Comparison of ENCODE assay signal across 14 cellular contexts in genomic region chr15:73899197-73900128, GRCh38. TPM values are rescaled to one million over a fixed set of nuclear protein-coding genes. Genes with fewer than 3 reads are reported as not detected.
DNase-seq lines count a peak whose midpoint lies in the region; TF ChIP-seq lines count a peak whose summit lies in the region.
"Had no signal": no experiment of that assay in that cellular context is flagged by ENCODE, and none has a peak within 500 bp of the region (broad histone marks: within the 10 kb centered on the region; RNA-seq: fewer than 3 reads in every experiment).

No MANE protein-coding gene starts in this region.

- no peak for TF ChIP-seq EP300 in tibial nerve (IDR thresholded peaks at IDR 0.05)

- TF ChIP-seq CTCF in chondrocyte (IDR thresholded peaks at IDR 0.05) (no peak), nephron progenitor cell (IDR thresholded peaks at IDR 0.05) (no peak), tibial nerve (IDR thresholded peaks at IDR 0.05) (no peak)

- no peak for TF ChIP-seq POLR2A in tibial nerve (IDR thresholded peaks at IDR 0.05)

- H3K4me3 Mint-ChIP-seq in chondrocyte (ENCODE audit: unreplicated experiment) (no peak overlapping the region), nephron progenitor cell (no peak overlapping the region)
- H3K4me3 Mint-ChIP-seq: type B pancreatic cell had no signal

- H3K27me3 ChIP-seq in H7 (ENCODE audit: control insufficient read depth, insufficient read depth, low read length) (no peaks in the 10 kb centered on the region), tibial nerve (no peaks in the 10 kb centered on the region)

- H3K36me3 ChIP-seq in H7 (replicated peaks; ENCODE audit: control insufficient read depth, insufficient read depth, low read length) (no peaks in the 10 kb centered on the region), tibial nerve (no peaks in the 10 kb centered on the region)

- H3K27me3 Mint-ChIP-seq in chondrocyte (ENCODE audit: low read depth) (no peaks in the 10 kb centered on the region), nephron progenitor cell (ENCODE audit: low read depth, poor library complexity) (peaks cover 10% of the 10 kb centered on the region)

- no peaks in the 10 kb centered on the region for H3K9me3 ChIP-seq in tibial nerve

- peak; percentile 74 for DNase-seq in H7
- peak; percentile 42 to 59 for DNase-seq in NCI-H446 (lab: John Stamatoyannopoulos, UW)
- DNase-seq in chondrocyte (ENCODE audit: low spot score), result peak; percentile 43
- peak; percentile 34 for DNase-seq in nephron progenitor cell
- DNase-seq in DMS153 treated with DMSO at 0.1 percent for 48 hours (lab: John Stamatoyannopoulos, UW; ENCODE audit: unreplicated experiment), result no peak
- DNase-seq in NCI-H1930 (lab: John Stamatoyannopoulos, UW), result no peak
- no peak for DNase-seq in tibial nerve (ENCODE audit: low spot score in 2 of 2)
- DNase-seq: activated CD8-positive, alpha-beta memory T cell treated with anti-CD3 and anti-CD28 coated beads for 24 hours; glutamatergic neuron; kidney glomerular epithelial cell; stimulated activated CD4-positive, alpha-beta T cell treated with anti-CD3 and anti-CD28 coated beads, Interleukin-1b, Interleukin-23, amount 100 ng/mL, for 48 hours had no signal

- H3K4me1 Mint-ChIP-seq in chondrocyte (ENCODE audit: low read depth) (peaks cover 28% of the 10 kb centered on the region), nephron progenitor cell (peaks cover 22% of the 10 kb centered on the region)

- H3K27ac Mint-ChIP-seq in chondrocyte (ENCODE audit: unreplicated experiment) (no peak overlapping the region), nephron progenitor cell (no peak overlapping the region)
- H3K27ac Mint-ChIP-seq: type B pancreatic cell had no signal

- H3K9me3 Mint-ChIP-seq in chondrocyte (ENCODE audit: low read depth) (no peaks in the 10 kb centered on the region), nephron progenitor cell (peaks cover 2% of the 10 kb centered on the region)
- H3K9me3 Mint-ChIP-seq: type B pancreatic cell had no signal

- H3K4me3 ChIP-seq in H7 (ENCODE audit: insufficient read depth, low read depth, low read length) (no peak overlapping the region), tibial nerve (no peak overlapping the region)

- no peaks in the 10 kb centered on the region for H3K4me1 ChIP-seq in tibial nerve

- peaks cover 2% of the 10 kb centered on the region for H3K36me3 Mint-ChIP-seq in chondrocyte (ENCODE audit: low read depth)
- H3K36me3 Mint-ChIP-seq in nephron progenitor cell (ENCODE audit: low read depth), result peaks cover under 1% of the 10 kb centered on the region
- H3K36me3 Mint-ChIP-seq: type B pancreatic cell had no signal

- 61% methylated on average over 16 of the region's 16 CpGs for WGBS in tibial nerve, 2 donors

- H3K27ac ChIP-seq in tibial nerve, result no peak overlapping the region

RNA-seq across cellular contexts. Expression of gene TBC1D21, which starts 26.1 kb away (rescaled TPM):
- not detected in 2 replicates for total RNA-seq in H7 (2014; rRNA removed; shearing (Covaris generic))
- total RNA-seq in chondrocyte (not detected in 3 replicates), tibial nerve (not detected)
- total RNA-seq: Daoy, HT-29 had no signal

RNA-seq across cellular contexts. Expression of gene LOXL1, which starts 26.8 kb away (rescaled TPM):
- total RNA-seq in H7 (2014; rRNA removed; shearing (Covaris generic)), result 11.8 and 18.4 TPM in 2 replicates
- total RNA-seq in chondrocyte, result 428 to 446 TPM (median 444 TPM) in 3 replicates
- total RNA-seq in tibial nerve, result 10 to 100 TPM; 21.6 to 29.1 (median 24.4) TPM

Comparison
In these comparisons a context has a peak if more than half of its experiments do, and no peak if none do; other contexts are left out.
1. DNase-seq: peak in H7 (single experiment), NCI-H446 (2 of 2), chondrocyte (single experiment) and nephron progenitor cell (single experiment); none in DMS153 treated with DMSO at 0.1 percent for 48 hours (single experiment), NCI-H1930 (0 of 2) and tibial nerve (0 of 2).
2. RNA of gene LOXL1, which starts 26.8 kb away (total RNA-seq): 428 to 446 TPM in chondrocyte; 21.6 to 29.1 TPM in tibial nerve and 11.8 to 18.4 TPM in H7; every median in the first group is over 10 times any median in the second.